In the genomic region with DNA sequence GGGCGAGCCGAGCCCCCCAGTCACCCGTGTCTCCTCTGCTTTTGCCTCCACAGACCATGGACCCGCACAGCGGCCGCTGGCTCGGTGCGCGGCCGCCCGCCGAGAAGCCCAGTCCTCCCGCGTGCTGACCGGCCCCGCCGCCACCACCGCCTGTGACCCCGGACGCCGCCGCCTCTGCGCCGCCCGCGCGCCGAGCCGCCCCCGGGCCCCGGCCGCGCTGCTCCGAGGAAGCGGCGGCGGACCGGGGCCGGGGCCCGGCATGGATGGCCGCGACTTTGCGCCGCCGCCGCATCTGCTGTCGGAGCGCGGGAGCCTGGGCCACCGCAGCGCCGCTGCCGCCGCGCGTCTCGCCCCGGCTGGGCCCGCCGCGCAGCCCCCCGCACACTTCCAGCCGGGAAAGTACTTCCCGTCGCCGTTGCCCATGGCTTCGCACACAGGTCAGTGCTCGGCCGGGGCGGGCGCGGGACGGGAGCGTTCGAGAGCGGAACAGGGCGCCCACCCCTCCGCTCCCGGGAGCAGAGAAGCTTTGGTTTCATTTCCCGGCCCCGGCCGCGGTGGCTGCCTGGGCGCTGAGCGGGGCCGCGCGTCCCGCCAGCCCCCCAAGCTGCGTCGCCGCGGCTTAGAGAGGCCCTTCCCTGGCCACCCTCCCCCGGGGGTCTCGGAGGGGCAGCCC, we compare ENCODE assay signal across 8 cellular contexts. TPM values are rescaled to one million over a fixed set of nuclear protein-coding genes. Genes with fewer than 3 reads are reported as not detected.
DNase-seq lines count a peak whose midpoint lies in the region; ATAC-seq and TF ChIP-seq lines count a peak whose summit lies in the region.

No MANE protein-coding gene starts in this region.

- no peaks in the 10 kb centered on the region for H3K27me3 ChIP-seq in gastrocnemius medialis

- TF ChIP-seq POLR2A in gastrocnemius medialis (IDR thresholded peaks at IDR 0.05): no peak

- H3K4me3 ChIP-seq in GM12865 (ENCODE audit: low read depth, low read length): peak overlapping the region; percentile 48
- peak overlapping the region; percentile 98 for H3K4me3 ChIP-seq in SK-N-MC
- peak overlapping the region; percentile 72 to 93 (median 84) for H3K4me3 ChIP-seq in gastrocnemius medialis

- in situ Hi-C loops in gastrocnemius medialis (cut with MboI; ENCODE audit: low sequenced_read_pairs in 4 of 4): loop anchor here in 1 of 4 donors (10.0 kb wide), 1 partner anchor 105 kb away; a partner anchor contains a TSS

- no peak for TF ChIP-seq CTCF in GM12865 (IDR thresholded peaks at IDR 0.05; ENCODE audit: insufficient read depth, low read depth, low read length, missing control alignments)
- no peak for TF ChIP-seq CTCF in gastrocnemius medialis (IDR thresholded peaks at IDR 0.05 in 4 of 5, conservative IDR thresholded peaks at IDR 0.05 in 1 of 5)

- H3K27ac ChIP-seq in SK-N-MC (peak overlapping the region; percentile 98), gastrocnemius medialis (peak overlapping the region; percentile 98 to 99 (median 99))

- intact Hi-C loops in gastrocnemius medialis (cut with DNase I; ENCODE audit: low total_unique reads): loop anchor here (2.0 kb wide), 2 partner anchors 29 to 81 kb away; no protein-coding TSS in a partner anchor

- H3K9me3 ChIP-seq in SK-N-MC (ENCODE audit: low read depth, low read length) (no peaks in the 10 kb centered on the region), gastrocnemius medialis (no peaks in the 10 kb centered on the region)

- ATAC-seq in gastrocnemius medialis: peak in 1 of 2 donors; percentile 18

- H3K4me1 ChIP-seq in gastrocnemius medialis: peaks cover 38 to 54% of the 10 kb centered on the region in 2 donors

- H3K36me3 ChIP-seq in SK-N-MC (ENCODE audit: insufficient read depth, low read length) (peaks cover 34% of the 10 kb centered on the region), gastrocnemius medialis (no peaks in the 10 kb centered on the region)

- H3K9ac ChIP-seq in SK-N-MC (ENCODE audit: insufficient read length): peak overlapping the region; percentile 99

- DNase-seq in GM12865 (ENCODE audit: low read depth) (no peak), SK-N-MC (ENCODE audit: low read depth, low spot score) (no peak), germinal center (ENCODE audit: low spot score) (peak; percentile 52), gastrocnemius medialis (no peak), kidney glomerular epithelial cell (lab: John Stamatoyannopoulos, UW) (no peak), activated gamma-delta T cell treated with Interleukin-2 at 50 U/mL for 16 hours (no peak), NCI-H446 (lab: John Stamatoyannopoulos, UW) (no peak), activated gamma-delta T cell (lab: John Stamatoyannopoulos, UW) (no peak)

RNA-seq across cellular contexts. Expression of a gene that starts 4.4 kb away (rescaled TPM):
- 1 to 10 TPM; 2.5 to 8.4 (median 5.8) TPM for total RNA-seq in gastrocnemius medialis

Comparison
In these comparisons a context has a peak if more than half of its experiments do, and no peak if none do; other contexts are left out.
1. H3K4me3 ChIP-seq: peak in every context shown above with its lines; median percentile 98 in SK-N-MC; 84 in gastrocnemius medialis; 48 in GM12865.